ENCODE assay signal across 10 cellular contexts in genomic region chr7:111756687-111757178, GRCh38.
DNase-seq lines count a peak whose midpoint lies in the region; ATAC-seq and TF ChIP-seq lines count a peak whose summit lies in the region.
"Had no signal": no experiment of that assay in that cellular context is flagged by ENCODE, and none has a peak within 500 bp of the region (broad histone marks: within the 10 kb centered on the region; RNA-seq: fewer than 3 reads in every experiment).

No MANE protein-coding gene starts in this region.

- H3K4me3 ChIP-seq in choroid plexus epithelial cell (ENCODE audit: low read depth, low read length) (peak overlapping the region; percentile 29), left lung (no peak overlapping the region)

- peak overlapping the region; percentile 61 for H3K4me3 Mint-ChIP-seq in type B pancreatic cell
- no peak overlapping the region for H3K4me3 Mint-ChIP-seq in activated CD8-positive, alpha-beta T cell treated with anti-CD3 and anti-CD28 coated beads for 36 hours

- POLR2A ChIA-PET in activated CD8-positive, alpha-beta T cell treated with anti-CD3 and anti-CD28 coated beads for 36 hours (lab: Charles Lee): no interaction called here

- H3K36me3 ChIP-seq in left lung: peaks cover 0 to 30% of the 10 kb centered on the region in 2 donors

- H3K27me3 Mint-ChIP-seq in type B pancreatic cell: no peaks in the 10 kb centered on the region
- peaks cover 4% of the 10 kb centered on the region for H3K27me3 Mint-ChIP-seq in activated CD8-positive, alpha-beta T cell treated with anti-CD3 and anti-CD28 coated beads for 36 hours

- H3K36me3 Mint-ChIP-seq in type B pancreatic cell: peaks cover 34% of the 10 kb centered on the region
- no peaks in the 10 kb centered on the region for H3K36me3 Mint-ChIP-seq in activated CD8-positive, alpha-beta T cell treated with anti-CD3 and anti-CD28 coated beads for 36 hours (ENCODE audit: low read depth)

- H3K27ac ChIP-seq in left lung: peak overlapping the region in 1 of 2 donors; percentile 48
- H3K27ac ChIP-seq: 22Rv1 had no signal

- TF ChIP-seq CTCF in choroid plexus epithelial cell (conservative IDR thresholded peaks at IDR 0.05; ENCODE audit: low read depth, low read length) (no peak), left lung (IDR thresholded peaks at IDR 0.05) (no peak), type B pancreatic cell (conservative IDR thresholded peaks at IDR 0.05) (peak; percentile 25)
- TF ChIP-seq CTCF in activated CD8-positive, alpha-beta T cell treated with anti-CD3 and anti-CD28 coated beads for 36 hours (IDR thresholded peaks at IDR 0.05): no peak

- peak; percentile 75 for ATAC-seq in left lung
- ATAC-seq in activated CD8-positive, alpha-beta T cell treated with anti-CD3 and anti-CD28 coated beads for 36 hours: no peak

- H3K9me3 Mint-ChIP-seq in type B pancreatic cell: no peaks in the 10 kb centered on the region
- H3K9me3 Mint-ChIP-seq in activated CD8-positive, alpha-beta T cell treated with anti-CD3 and anti-CD28 coated beads for 36 hours: no peaks in the 10 kb centered on the region

- CTCF ChIA-PET in activated CD8-positive, alpha-beta T cell treated with anti-CD3 and anti-CD28 coated beads for 36 hours (lab: Charles Lee): interaction anchor here (2.9 kb wide), 1 partner anchor 15 kb away, joined by 11 read pairs; no protein-coding TSS in a partner anchor

- H3K9me3 ChIP-seq in left lung: no peaks in the 10 kb centered on the region

- H3K27ac Mint-ChIP-seq in type B pancreatic cell: no peak overlapping the region
- no peak overlapping the region for H3K27ac Mint-ChIP-seq in activated CD8-positive, alpha-beta T cell treated with anti-CD3 and anti-CD28 coated beads for 36 hours

- no peaks in the 10 kb centered on the region for H3K27me3 ChIP-seq in left lung

- intact Hi-C loops in left lung (cut with DNase I): loop anchor here in 1 of 2 donors (10.0 kb wide), 1 partner anchor 668 kb away; no protein-coding TSS in a partner anchor
- intact Hi-C loops in activated CD8-positive, alpha-beta T cell treated with anti-CD3 and anti-CD28 coated beads for 36 hours (cut with micrococcal nuclease): no loop called here

- DNase-seq in NCI-H82 (lab: John Stamatoyannopoulos, UW): peak; percentile 26
- no peak for DNase-seq in NCI-H82 treated with DMSO at 0.1 percent for 48 hours (lab: John Stamatoyannopoulos, UW; ENCODE audit: unreplicated experiment)
- DNase-seq in choroid plexus epithelial cell (ENCODE audit: low read depth): peak; percentile 49
- DNase-seq in left lung: peak; percentile 76 to 77
- no peak for DNase-seq in type B pancreatic cell (ENCODE audit: extremely low spot score, unreplicated experiment)
- DNase-seq in activated effector memory CD4-positive, alpha-beta T cell treated with Interleukin-2 at 50 U/mL for 16 hours: no peak
- no peak for DNase-seq in activated CD8-positive, alpha-beta T cell treated with anti-CD3 and anti-CD28 coated beads for 36 hours
- no peak for DNase-seq in T-helper 1 cell
- DNase-seq: stimulated activated CD4-positive, alpha-beta T cell treated with anti-CD3 and anti-CD28 coated beads, Interleukin-4, amount 100 ng/mL, for 24 hours had no signal

- no peaks in the 10 kb centered on the region for H3K4me1 ChIP-seq in left lung

- peaks cover 11% of the 10 kb centered on the region for H3K4me1 Mint-ChIP-seq in type B pancreatic cell (ENCODE audit: unreplicated experiment)
- no peaks in the 10 kb centered on the region for H3K4me1 Mint-ChIP-seq in activated CD8-positive, alpha-beta T cell treated with anti-CD3 and anti-CD28 coated beads for 36 hours (ENCODE audit: low read depth)

Comparison
In these comparisons a context has a peak if more than half of its experiments do, and no peak if none do; other contexts are left out.
1. DNase-seq: peak in NCI-H82 (single experiment), choroid plexus epithelial cell (single experiment) and left lung (2 of 2); none in NCI-H82 treated with DMSO at 0.1 percent for 48 hours (single experiment), type B pancreatic cell (single experiment), activated effector memory CD4-positive, alpha-beta T cell treated with Interleukin-2 at 50 U/mL for 16 hours (single experiment), activated CD8-positive, alpha-beta T cell treated with anti-CD3 and anti-CD28 coated beads for 36 hours (single experiment) and T-helper 1 cell (0 of 5).